ENCODE assay signal across 21 cellular contexts in genomic region chr18:13442451-13442850, GRCh38.
DNase-seq lines count a peak whose midpoint lies in the region; ATAC-seq and TF ChIP-seq lines count a peak whose summit lies in the region.
"Had no signal": no experiment of that assay in that cellular context is flagged by ENCODE, and none has a peak within 500 bp of the region (broad histone marks: within the 10 kb centered on the region; RNA-seq: fewer than 3 reads in every experiment).

No MANE protein-coding gene starts in this region.

- TF ChIP-seq EP300 in sigmoid colon (IDR thresholded peaks at IDR 0.05), result no peak
- no peak for TF ChIP-seq EP300 in gastroesophageal sphincter (IDR thresholded peaks at IDR 0.05)

- DNase-seq in DND-41 (no peak), coronary artery (ENCODE audit: low spot score) (peak; percentile 50), sigmoid colon (peak; percentile 46), esophagus squamous epithelium (lab: John Stamatoyannopoulos, UW) (no peak)
- DNase-seq: CD8-positive, alpha-beta memory T cell; DMS 273 treated with DMSO at 0.1 percent for 48 hours; DMS79 treated with DMSO at 0.1 percent for 48 hours; NCI-H1048; NCI-H1417; NCI-H1694; NCI-H2029 treated with DMSO at 0.1 percent for 48 hours; NCI-H226; NCI-H510A; NCI-H69; Right ventricle myocardium superior; RPMI8226 had no signal

- H3K4me3 ChIP-seq in BLaER1, result no peak overlapping the region
- no peak overlapping the region for H3K4me3 ChIP-seq in DND-41 (ENCODE audit: low read depth in 1 of 2, low read length in 2 of 2)
- H3K4me3 ChIP-seq in coronary artery, result no peak overlapping the region
- H3K4me3 ChIP-seq in sigmoid colon, result no peak overlapping the region
- no peak overlapping the region for H3K4me3 ChIP-seq in esophagus squamous epithelium
- no peak overlapping the region for H3K4me3 ChIP-seq in gastroesophageal sphincter

- peaks cover 9% of the 10 kb centered on the region for H4K20me1 ChIP-seq in BLaER1
- peaks cover 3% of the 10 kb centered on the region; the same call in 1 of the 2 replicates for H4K20me1 ChIP-seq in DND-41 (ENCODE audit: insufficient read depth, low read length)

- WGBS in sigmoid colon, 2 donors, result 94 to 97% methylated on average over 17 of the region's 17 CpGs
- 74 to 81% methylated on average over 2 to 10 of the region's 17 CpGs for whole genome bisulfite sequencing in esophagus squamous epithelium, 2 donors
- 95% methylated on average over 4 of the region's 17 CpGs; no CpG with 5 or more reads in 1 of the 2 donors for WGBS in gastroesophageal sphincter (ENCODE audit: low coverage in 1 of 2), 2 donors

- no peak overlapping the region for H2AFZ ChIP-seq in DND-41 (ENCODE audit: low read depth, low read length)

- peak overlapping the region; percentile 89 for H3K27ac ChIP-seq in BLaER1
- H3K27ac ChIP-seq in DND-41 (ENCODE audit: low read length), result peak overlapping the region; percentile 97
- no peak overlapping the region for H3K27ac ChIP-seq in coronary artery
- no peak overlapping the region for H3K27ac ChIP-seq in sigmoid colon
- no peak overlapping the region for H3K27ac ChIP-seq in esophagus squamous epithelium
- no peak overlapping the region for H3K27ac ChIP-seq in gastroesophageal sphincter
- H3K27ac ChIP-seq: C4-2B, KMS-11 had no signal

- no peaks in the 10 kb centered on the region for H3K9me3 ChIP-seq in BLaER1
- H3K9me3 ChIP-seq in DND-41 (ENCODE audit: insufficient read depth, low read length, severe bottlenecking), result no peaks in the 10 kb centered on the region
- no peaks in the 10 kb centered on the region for H3K9me3 ChIP-seq in sigmoid colon
- no peaks in the 10 kb centered on the region for H3K9me3 ChIP-seq in esophagus squamous epithelium
- H3K9me3 ChIP-seq in gastroesophageal sphincter, result no peaks in the 10 kb centered on the region

- H3K27me3 ChIP-seq in BLaER1 (no peaks in the 10 kb centered on the region), DND-41 (ENCODE audit: insufficient read depth, low read length, poor library complexity) (no peaks in the 10 kb centered on the region), sigmoid colon (no peaks in the 10 kb centered on the region), esophagus squamous epithelium (no peaks in the 10 kb centered on the region), gastroesophageal sphincter (no peaks in the 10 kb centered on the region)

- H3K4me1 ChIP-seq in BLaER1, result peaks cover 100% of the 10 kb centered on the region
- H3K4me1 ChIP-seq in DND-41 (ENCODE audit: insufficient read depth, low read length), result peaks cover 99% of the 10 kb centered on the region
- peaks cover 0 to 21% (median 12%) of the 10 kb centered on the region in 4 donors for H3K4me1 ChIP-seq in sigmoid colon
- H3K4me1 ChIP-seq in esophagus squamous epithelium, result peaks cover 8 to 16% (median 9%) of the 10 kb centered on the region in 3 donors
- peaks cover 0 to 33% (median 8%) of the 10 kb centered on the region in 3 donors for H3K4me1 ChIP-seq in gastroesophageal sphincter

- H3K4me2 ChIP-seq in BLaER1 (peak overlapping the region; percentile 94), DND-41 (ENCODE audit: insufficient read depth, low read length) (peak overlapping the region; percentile 88; the same call in 1 of the 2 replicates)
- H3K4me2 ChIP-seq: KMS-11 had no signal

- intact Hi-C loops in sigmoid colon (cut with DNase I), result no loop called here
- intact Hi-C loops in esophagus squamous epithelium (cut with DNase I), result no loop called here

- ATAC-seq in DND-41 (ENCODE audit: insufficient read depth, low read depth), result no peak
- ATAC-seq in gastroesophageal sphincter, result no peak
- ATAC-seq in GM21423 (IDR thresholded peaks at IDR 0.05; ENCODE audit: unreplicated experiment), result no peak

- TF ChIP-seq CTCF in DND-41 (IDR thresholded peaks at IDR 0.05; ENCODE audit: borderline replicate concordance, extremely low read depth, low read length, poor library complexity, severe bottlenecking) (no peak), coronary artery (IDR thresholded peaks at IDR 0.05) (no peak), sigmoid colon (IDR thresholded peaks at IDR 0.05) (no peak), esophagus squamous epithelium (IDR thresholded peaks at IDR 0.05) (no peak), gastroesophageal sphincter (IDR thresholded peaks at IDR 0.05) (no peak)

- H3K36me3 ChIP-seq in BLaER1, result peaks cover 48% of the 10 kb centered on the region
- peaks cover 20% of the 10 kb centered on the region for H3K36me3 ChIP-seq in DND-41 (ENCODE audit: insufficient read depth, low read length)
- no peaks in the 10 kb centered on the region for H3K36me3 ChIP-seq in sigmoid colon
- H3K36me3 ChIP-seq in esophagus squamous epithelium, result no peaks in the 10 kb centered on the region
- H3K36me3 ChIP-seq in gastroesophageal sphincter, result peaks cover 0 to 13% of the 10 kb centered on the region in 2 donors

- TF ChIP-seq POLR2A in sigmoid colon (IDR thresholded peaks at IDR 0.05), result no peak
- no peak for TF ChIP-seq POLR2A in esophagus squamous epithelium (IDR thresholded peaks at IDR 0.05)
- TF ChIP-seq POLR2A in gastroesophageal sphincter (IDR thresholded peaks at IDR 0.05), result no peak

- peaks cover 81% of the 10 kb centered on the region for H3K79me2 ChIP-seq in DND-41 (ENCODE audit: insufficient read depth, low read length)

- H3K9ac ChIP-seq in BLaER1 (0 out of 2 replicates have a peak overlapping the region, but pooled peaks have one; percentile 34), DND-41 (ENCODE audit: low read depth, low read length) (0 out of 2 replicates have a peak overlapping the region, but pooled peaks have one; percentile 61)
- H3K9ac ChIP-seq: KMS-11 had no signal

Comparison
In these comparisons a context has a peak if more than half of its experiments do, and no peak if none do; other contexts are left out.
1. H3K27ac ChIP-seq: peak in BLaER1 (single experiment) and DND-41 (single experiment); none in coronary artery (0 of 2), sigmoid colon (0 of 4), esophagus squamous epithelium (0 of 4) and gastroesophageal sphincter (0 of 4).
2. DNase-seq: peak in coronary artery (single experiment) and sigmoid colon (single experiment); none in DND-41 (single experiment) and esophagus squamous epithelium (single experiment).